In the genomic region with DNA sequence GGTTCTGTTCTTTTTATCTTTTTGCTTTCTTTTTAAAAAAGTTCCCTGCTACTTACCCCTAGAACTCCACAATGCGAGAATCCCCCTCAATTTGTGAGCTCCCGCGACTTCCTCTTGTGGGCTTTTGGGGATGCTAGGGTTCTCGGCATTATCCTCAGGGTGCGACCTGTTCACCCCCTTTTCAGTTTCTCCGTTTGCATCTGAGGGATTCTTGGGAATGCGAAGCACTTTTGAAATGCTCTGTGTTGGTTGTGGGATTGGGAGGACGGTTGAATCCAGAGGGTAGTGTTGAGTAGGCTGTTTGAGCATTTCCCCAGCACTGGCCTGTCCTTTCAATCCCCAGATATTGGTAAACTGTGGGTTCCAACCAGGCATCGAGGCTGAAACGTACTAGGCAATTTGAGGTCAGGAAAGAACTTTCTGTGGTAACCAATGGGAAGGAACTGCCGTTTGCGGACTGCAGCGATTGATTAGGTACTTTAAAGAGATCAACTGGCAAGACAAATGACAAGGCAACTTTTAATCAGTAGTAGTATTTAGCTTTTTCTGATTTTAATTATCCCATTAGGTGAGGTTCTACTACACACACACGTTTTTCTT, we compare ENCODE assay signal across 8 cellular contexts. TPM values are rescaled to one million over a fixed set of nuclear protein-coding genes. Genes with fewer than 3 reads are reported as not detected.
DNase-seq lines count a peak whose midpoint lies in the region; ATAC-seq and TF ChIP-seq lines count a peak whose summit lies in the region.

No MANE protein-coding gene starts in this region.

- no peaks in the 10 kb centered on the region for H3K27me3 Mint-ChIP-seq in activated CD8-positive, alpha-beta T cell treated with anti-CD3 and anti-CD28 coated beads for 36 hours

- WGBS in IMR-90 (ENCODE audit: extremely low coverage in 2 of 2, insufficient read length in 1 of 2), 2 experiments = 0% methylated on average over 4 of the region's 14 CpGs; no CpG with 5 or more reads in 1 of the 2 experiments
- 4 to 5% methylated on average over 14 of the region's 14 CpGs for WGBS in heart right ventricle, 2 donors

- BruUV-seq in IMR-90 (replicated peaks; lab: Mats Ljungman, UMichigan) = TSS peak; percentile 90

- H3K9me1 ChIP-seq in IMR-90 (ENCODE audit: insufficient read depth, low read length) = no peaks in the 10 kb centered on the region

- H2BK20ac ChIP-seq in IMR-90 (ENCODE audit: low read depth, low read length) = peak overlapping the region; percentile 5; the same call in 1 of the 2 replicates

- peak overlapping the region; percentile 95 for H3K14ac ChIP-seq in IMR-90 (replicated peaks; ENCODE audit: low read depth, low read length)

- H4K8ac ChIP-seq in IMR-90 (ENCODE audit: low read depth in 2 of 2, low read length in 2 of 2) = peak overlapping the region; percentile 96 to 100

- peaks cover 3% of the 10 kb centered on the region; the same call in 1 of the 2 replicates for H3K4me1 ChIP-seq in IMR-90 (ENCODE audit: control insufficient read depth, insufficient read depth, low read length)
- H3K4me1 ChIP-seq in heart right ventricle = peaks cover 0 to 49% (median 37%) of the 10 kb centered on the region in 9 donors

- no peaks in the 10 kb centered on the region for H3K9me3 Mint-ChIP-seq in activated CD8-positive, alpha-beta T cell treated with anti-CD3 and anti-CD28 coated beads for 36 hours

- CTCF ChIA-PET in IMR-90 (lab: Yijun Ruan, JAX) = interaction anchor here (0.6 to 1.4 kb wide), 2 partner anchors 166 to 323 kb away, joined by 3 read pairs; no protein-coding TSS in a partner anchor
- CTCF ChIA-PET in activated CD8-positive, alpha-beta T cell treated with anti-CD3 and anti-CD28 coated beads for 36 hours (lab: Charles Lee) = no interaction called here

- H3K27me3 ChIP-seq in IMR-90 (ENCODE audit: control insufficient read depth, insufficient read depth, low read length) (no peaks in the 10 kb centered on the region), heart right ventricle (no peaks in the 10 kb centered on the region)

- H2AK9ac ChIP-seq in IMR-90 (replicated peaks; ENCODE audit: low read depth, low read length, poor library complexity) = peak overlapping the region; percentile 78

- H4K91ac ChIP-seq in IMR-90 (ENCODE audit: insufficient read depth, low read depth, low read length) = peak overlapping the region; percentile 91

- H3K27ac ChIP-seq in IMR-90 (ENCODE audit: insufficient read depth, low read length) (peak overlapping the region; percentile 83), heart right ventricle (peak overlapping the region in 9 of 10 donors; percentile 67 to 95 (median 85))

- H3K23ac ChIP-seq in IMR-90 (ENCODE audit: low read depth, low read length) = peak overlapping the region; percentile 52

- DNase-seq in ELR (ENCODE audit: low read depth) (peak; percentile 58), IMR-90 (peak; percentile 31), heart right ventricle (no peak), retinal pigment epithelial cell (ENCODE audit: low read depth) (no peak), hepatic stellate cell (ENCODE audit: low spot score) (no peak), DMS79 treated with DMSO at 0.1 percent for 48 hours (lab: John Stamatoyannopoulos, UW) (no peak)
- DNase-seq in activated CD8-positive, alpha-beta T cell treated with anti-CD3 and anti-CD28 coated beads for 36 hours = peak; percentile 27

- in situ Hi-C loops in IMR-90 (cut with MboI; ENCODE audit: low sequenced_read_pairs) = loop anchor here (25.0 kb wide), 1 partner anchor 485 kb away; no protein-coding TSS in a partner anchor

- peak overlapping the region; percentile 10 for H3K18ac ChIP-seq in IMR-90 (ENCODE audit: low read depth, low read length)

- peak overlapping the region; percentile 56 for H2BK5ac ChIP-seq in IMR-90 (ENCODE audit: low read depth, low read length, poor library complexity, severe bottlenecking)

- peaks cover 14% of the 10 kb centered on the region for H4K20me1 ChIP-seq in IMR-90 (ENCODE audit: insufficient read depth, low read length)

- H2BK120ac ChIP-seq in IMR-90 (ENCODE audit: low read depth, low read length) = peak overlapping the region; percentile 57

- no peak for TF ChIP-seq CTCF in IMR-90 (conservative IDR thresholded peaks at IDR 0.05; ENCODE audit: low read depth, low read length)
- no peak for TF ChIP-seq CTCF in activated CD8-positive, alpha-beta T cell treated with anti-CD3 and anti-CD28 coated beads for 36 hours (IDR thresholded peaks at IDR 0.05)
- TF ChIP-seq CTCF in heart right ventricle (IDR thresholded peaks at IDR 0.05) = no peak
- TF ChIP-seq CTCF in retinal pigment epithelial cell (conservative IDR thresholded peaks at IDR 0.05; ENCODE audit: low read depth, low read length) = no peak

- peak overlapping the region; percentile 6; the same call in 1 of the 2 replicates for H2AK5ac ChIP-seq in IMR-90 (ENCODE audit: low read depth, low read length)

- peak overlapping the region; percentile 64; the same call in 1 of the 3 replicates for H2BK15ac ChIP-seq in IMR-90 (ENCODE audit: low read depth, low read length)

- peak overlapping the region; percentile 99 for H3K27ac Mint-ChIP-seq in activated CD8-positive, alpha-beta T cell treated with anti-CD3 and anti-CD28 coated beads for 36 hours

- H3K4me2 ChIP-seq in IMR-90 (ENCODE audit: low read depth, low read length) = peak overlapping the region; percentile 87

- TF ChIP-seq POLR2A in IMR-90 (IDR thresholded peaks at IDR 0.05; ENCODE audit: low read depth, low read length) = no peak

- POLR2A ChIA-PET in IMR-90 (lab: Charles Lee; ENCODE audit: unreplicated experiment) = interaction anchor here (0.6 kb wide), 1 partner anchor 758 kb away, joined by 6 read pairs; no protein-coding TSS in a partner anchor
- POLR2A ChIA-PET in activated CD8-positive, alpha-beta T cell treated with anti-CD3 and anti-CD28 coated beads for 36 hours (lab: Charles Lee) = interaction anchor here (0.6 to 1.9 kb wide), 7 partner anchors 8 to 424 kb away, joined by 3 to 6 read pairs (median 5); no protein-coding TSS in a partner anchor

- H3K4me3 Mint-ChIP-seq in activated CD8-positive, alpha-beta T cell treated with anti-CD3 and anti-CD28 coated beads for 36 hours = peak overlapping the region; percentile 97

- H4K5ac ChIP-seq in IMR-90 (ENCODE audit: low read depth, low read length) = peak overlapping the region; percentile 92

- intact Hi-C loops in IMR-90 (cut with micrococcal nuclease) = loop anchor here (1.0 to 5.0 kb wide), 6 partner anchors 230 to 725 kb away; no protein-coding TSS in a partner anchor
- intact Hi-C loops in activated CD8-positive, alpha-beta T cell treated with anti-CD3 and anti-CD28 coated beads for 36 hours (cut with micrococcal nuclease) = loop anchor here (10.0 kb wide), 1 partner anchor 397 kb away; a partner anchor contains a TSS
- intact Hi-C loops in heart right ventricle (cut with DNase I) = loop anchor here in 1 of 10 donors (10.0 kb wide), 2 partner anchors 357 to 723 kb away; no protein-coding TSS in a partner anchor

- dilution Hi-C loops in IMR-90 (cut with HindIII; ENCODE audit: low sequenced_read_pairs, unreplicated experiment) = no loop called here

- peak overlapping the region; percentile 95 for H3K56ac ChIP-seq in IMR-90 (ENCODE audit: extremely low read depth, insufficient read depth, low read length)

- H3K79me1 ChIP-seq in IMR-90 (ENCODE audit: low read depth in 1 of 2, low read length in 2 of 2) = peaks cover 4 to 40% of the 10 kb centered on the region in 2 experiments; a peak in 3 of 4 replicates

- peaks cover 24% of the 10 kb centered on the region for H3K36me3 Mint-ChIP-seq in activated CD8-positive, alpha-beta T cell treated with anti-CD3 and anti-CD28 coated beads for 36 hours (ENCODE audit: low read depth)

- H3K9me3 ChIP-seq in IMR-90 (ENCODE audit: control insufficient read depth, insufficient read depth, low read length) (no peaks in the 10 kb centered on the region), heart right ventricle (no peaks in the 10 kb centered on the region)

- peak overlapping the region; percentile 87 for H3K4ac ChIP-seq in IMR-90 (ENCODE audit: low read depth, low read length)

- H3K36me3 ChIP-seq in IMR-90 (ENCODE audit: control insufficient read depth, insufficient read depth, low read length) = no peaks in the 10 kb centered on the region
- peaks cover 0 to 10% (median 0%) of the 10 kb centered on the region in 9 donors for H3K36me3 ChIP-seq in heart right ventricle

- H3K4me1 Mint-ChIP-seq in activated CD8-positive, alpha-beta T cell treated with anti-CD3 and anti-CD28 coated beads for 36 hours (ENCODE audit: low read depth) = peaks cover 40% of the 10 kb centered on the region

- H3K4me3 ChIP-seq in IMR-90 (ENCODE audit: insufficient read depth, low read depth, low read length) (peak overlapping the region; percentile 79), heart right ventricle (peak overlapping the region; percentile 44 to 90 (median 78)), retinal pigment epithelial cell (ENCODE audit: low read length) (peak overlapping the region; percentile 98)

- TF ChIP-seq RAD21 in IMR-90 (IDR thresholded peaks at IDR 0.05; ENCODE audit: low read length) = no peak

- H2AFZ ChIP-seq in IMR-90 (replicated peaks; ENCODE audit: low read length, poor library complexity) = peak overlapping the region; percentile 90

- peak overlapping the region; percentile 90 for H3K9ac ChIP-seq in IMR-90 (ENCODE audit: low read depth, low read length)

- ATAC-seq in GM21528 (IDR thresholded peaks at IDR 0.05; ENCODE audit: low FRiP score, unreplicated experiment) (peak; percentile 24), IMR-90 (ENCODE audit: low read depth) (peak; percentile 25), heart right ventricle (peak in 4 of 8 donors; percentile 1 to 35 (median 20))
- peak; percentile 2 for ATAC-seq in activated CD8-positive, alpha-beta T cell treated with anti-CD3 and anti-CD28 coated beads for 36 hours

TF ChIP-seq in IMR-90, 13 proteins besides CTCF, POLR2A, EP300 and RAD21 (continues in another document):
- TF ChIP-seq CEBPB (IDR thresholded peaks at IDR 0.05; ENCODE audit: low read depth, low read length) = no peak
- TF ChIP-seq CHD1 (IDR thresholded peaks at IDR 0.05; ENCODE audit: low read depth, low read length) = no peak

RNA-seq across cellular contexts. Expression of a gene that starts 0.4 kb away (rescaled TPM):
- 4.7 and 11.7 TPM in 2 replicates for total RNA-seq in IMR-90 (2012; rRNA removed)
- 3.1 and 3.5 TPM in 2 replicates for polyA plus RNA-seq in IMR-90 (2012; rRNA removed)
- 0.21 and 0.47 TPM in 2 replicates for polyA plus RNA-seq in IMR-90 (2012; cell fraction: cytosol; rRNA removed)
- 0.75 TPM in 1 of 2 replicates, not detected in the other for polyA plus RNA-seq in IMR-90 (2012; cell fraction: nucleus; rRNA removed; ENCODE audit: low replicate concordance)
- 10 to 100 TPM; 12.8 to 12.9 TPM for total RNA-seq in activated CD8-positive, alpha-beta T cell treated with anti-CD3 and anti-CD28 coated beads for 36 hours
- total RNA-seq in heart right ventricle = 10 to 100 TPM in 2 of 10 donors, 1 to 10 TPM in 8; 4.0 to 10.7 (median 6.8) TPM
- 10 to 100 TPM in 1 of 2 donors, 1 to 10 TPM in 1; 3.6 to 14.4 TPM for polyA plus RNA-seq in heart right ventricle

RNA-seq across cellular contexts. Expression of a gene that starts 0.6 kb away (rescaled TPM):
- total RNA-seq in IMR-90 (2012; rRNA removed) = 34.6 and 95.8 TPM in 2 replicates
- polyA plus RNA-seq in IMR-90 (2012; rRNA removed) = 36.6 and 45.1 TPM in 2 replicates
- polyA plus RNA-seq in IMR-90 (2012; cell fraction: cytosol; rRNA removed) = 4.4 and 5.0 TPM in 2 replicates
- polyA plus RNA-seq in IMR-90 (2012; cell fraction: nucleus; rRNA removed; ENCODE audit: low replicate concordance) = 1.6 and 19.7 TPM in 2 replicates
- 10 to 100 TPM; 70.4 to 78.6 TPM for total RNA-seq in activated CD8-positive, alpha-beta T cell treated with anti-CD3 and anti-CD28 coated beads for 36 hours
- total RNA-seq in heart right ventricle = 10 to 100 TPM; 35.5 to 53.5 (median 44.5) TPM
- 10 to 100 TPM; 17.6 to 34.5 TPM for polyA plus RNA-seq in heart right ventricle

Comparison
In these comparisons a context has a peak if more than half of its experiments do, and no peak if none do; other contexts are left out.
1. DNase-seq: peak in ELR (single experiment), IMR-90 (single experiment) and activated CD8-positive, alpha-beta T cell treated with anti-CD3 and anti-CD28 coated beads for 36 hours (single experiment); none in heart right ventricle (0 of 2), retinal pigment epithelial cell (single experiment), hepatic stellate cell (single experiment) and DMS79 treated with DMSO at 0.1 percent for 48 hours (single experiment).
2. Peak in every context shown above with its lines, with median percentiles within 50 percentile points of each other: H3K4me3 ChIP-seq.